ENCODE assay signal across 1 cellular context in the genomic region with DNA sequence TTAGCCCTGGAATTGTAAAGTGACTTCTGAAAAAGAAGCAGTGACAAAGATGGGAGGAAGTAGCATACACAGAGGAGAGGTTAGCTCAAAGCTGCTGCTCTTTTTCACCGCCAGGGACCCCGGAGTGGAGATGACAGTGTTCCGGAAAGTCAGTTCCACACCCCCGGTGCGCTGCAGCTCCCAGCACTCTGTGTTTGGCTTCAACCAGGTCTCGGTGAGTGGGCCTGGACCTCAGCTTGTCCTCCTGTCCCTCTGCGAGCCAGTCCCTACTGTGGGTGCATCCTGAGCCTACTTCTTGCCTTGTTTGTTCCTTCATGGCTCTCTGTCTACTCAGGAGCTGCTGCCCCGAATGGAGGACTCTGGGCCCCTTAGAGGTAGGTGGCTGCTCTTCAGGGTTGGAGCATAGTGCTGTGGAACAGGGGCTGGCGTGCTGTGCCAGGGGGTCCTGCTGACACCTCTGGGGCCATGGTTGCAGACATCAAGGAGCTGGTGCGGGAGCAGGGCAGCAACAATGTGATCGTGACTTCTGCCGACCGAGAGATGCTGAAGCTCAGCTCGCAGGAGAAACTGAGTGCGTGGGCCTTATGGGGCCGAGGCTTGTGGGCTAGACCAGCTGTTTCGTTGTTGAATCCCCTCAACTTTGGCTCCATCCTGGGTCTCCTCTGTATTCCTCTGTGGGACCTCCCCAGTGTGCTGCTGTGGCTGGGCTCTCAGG.
TF ChIP-seq lines count a peak whose summit lies in the region.

No MANE protein-coding gene starts in this region.

TF ChIP-seq in HCT116, 20 proteins besides CTCF, POLR2A, EP300 and RAD21:
- TF ChIP-seq JUND (IDR thresholded peaks at IDR 0.05) = no peak
- TF ChIP-seq FOSL1 (IDR thresholded peaks at IDR 0.05; ENCODE audit: low read depth) = no peak
- no peak for TF ChIP-seq CEBPB (IDR thresholded peaks at IDR 0.05; ENCODE audit: low read depth)
- TF ChIP-seq ZNF274 (IDR thresholded peaks at IDR 0.05; ENCODE audit: low read depth, low read length) = no peak
- TF ChIP-seq EZH2 (IDR thresholded peaks at IDR 0.05) = no peak
- TF ChIP-seq POLR2AphosphoS5 (IDR thresholded peaks at IDR 0.05; ENCODE audit: low read depth, low read length) = no peak
- no peak for TF ChIP-seq EGR1 (IDR thresholded peaks at IDR 0.05; ENCODE audit: low read depth)
